In genomic region chr1:93710949-93711591, GRCh38 we compare ENCODE assay signal across 1 cellular context.
A peak's percentile ranks its signal among the peaks of the same experiment; 100 is the strongest.
TF ChIP-seq lines count a peak whose summit lies in the region.

No MANE protein-coding gene starts in this region.

TF ChIP-seq in GM12878, 131 proteins besides CTCF, POLR2A, EP300 and RAD21 (continued from another document and continues in another):
- TF ChIP-seq PRDM15 (CRISPR knock-in tag; IDR thresholded peaks at IDR 0.05) (no peak), POLR2AphosphoS2 (IDR thresholded peaks at IDR 0.05; ENCODE audit: low read depth, low read length) (no peak), MYB (IDR thresholded peaks at IDR 0.05; ENCODE audit: borderline replicate concordance, low read depth, low read length) (no peak), BCLAF1 (IDR thresholded peaks at IDR 0.05) (no peak), ZNF592 (IDR thresholded peaks at IDR 0.05) (no peak), RBBP5 (conservative IDR thresholded peaks at IDR 0.05) (no peak), TCF3 (IDR thresholded peaks at IDR 0.05; ENCODE audit: borderline replicate concordance, insufficient read depth, low read depth, low read length) (no peak), CHD4 (IDR thresholded peaks at IDR 0.05) (no peak), JUND (IDR thresholded peaks at IDR 0.05; ENCODE audit: low read depth, low read length) (no peak), TAF1 (IDR thresholded peaks at IDR 0.05; ENCODE audit: borderline replicate concordance, low read depth, low read length) (no peak), MAX (IDR thresholded peaks at IDR 0.05; ENCODE audit: low read depth, low read length) (peak; percentile 52; the same call in 1 of the 2 replicates), ZBTB4 (CRISPR knock-in tag; IDR thresholded peaks at IDR 0.05) (no peak), RFX5 (IDR thresholded peaks at IDR 0.05; ENCODE audit: low read depth, low read length) (no peak), MEF2A (IDR thresholded peaks at IDR 0.05; ENCODE audit: insufficient read depth, low read depth, low read length) (peak; percentile 50; the same call in 1 of the 2 replicates), CBX3 (IDR thresholded peaks at IDR 0.05; ENCODE audit: borderline replicate concordance, low read depth) (no peak), EGR1 (IDR thresholded peaks at IDR 0.05; ENCODE audit: borderline replicate concordance in 1 of 2, low read depth in 2 of 2, low read length in 2 of 2) (no peak), BACH1 (IDR thresholded peaks at IDR 0.05; ENCODE audit: borderline replicate concordance) (no peak), MEF2B (IDR thresholded peaks at IDR 0.05; ENCODE audit: partially characterized antibody, poor library complexity, severe bottlenecking) (peak; percentile 68), ZSCAN29 (IDR thresholded peaks at IDR 0.05) (no peak), POLR2AphosphoS5 (IDR thresholded peaks at IDR 0.05; ENCODE audit: low read length) (no peak), ZNF24 (IDR thresholded peaks at IDR 0.05) (no peak), BCL11A (IDR thresholded peaks at IDR 0.05; ENCODE audit: low read depth, low read length) (peak; percentile 49; the same call in 1 of the 2 replicates), CREM (IDR thresholded peaks at IDR 0.05; ENCODE audit: low read depth) (no peak), PBX3 (IDR thresholded peaks at IDR 0.05; ENCODE audit: insufficient replicate concordance, low read depth, low read length) (no peak), NR2F1 (conservative IDR thresholded peaks at IDR 0.05) (no peak; the same call in 1 of the 2 replicates), SUZ12 (IDR thresholded peaks at IDR 0.05; ENCODE audit: unreplicated experiment) (no peak), ZNF217 (IDR thresholded peaks at IDR 0.05) (no peak), SREBF1 (IDR thresholded peaks at IDR 0.05; ENCODE audit: low read length) (no peak), BMI1 (IDR thresholded peaks at IDR 0.05; ENCODE audit: borderline replicate concordance) (no peak), NR2C2 (IDR thresholded peaks at IDR 0.05; ENCODE audit: borderline replicate concordance, control insufficient read depth, insufficient read length, low read depth) (no peak), BHLHE40 (IDR thresholded peaks at IDR 0.05; ENCODE audit: borderline replicate concordance in 1 of 2, low read depth in 2 of 2, low read length in 1 of 2) (peak; percentile 16 to 61; a peak in 2 of 4 replicates), RUNX3 (IDR thresholded peaks at IDR 0.05; ENCODE audit: low read length) (0 out of 2 replicates have a peak, but pooled peaks have one; percentile 13), SKIL (IDR thresholded peaks at IDR 0.05; ENCODE audit: low read depth, poor library complexity, severe bottlenecking) (no peak), SMAD1 (IDR thresholded peaks at IDR 0.05; ENCODE audit: low read depth, partially characterized antibody) (no peak), YBX1 (IDR thresholded peaks at IDR 0.05) (no peak), HDAC2 (IDR thresholded peaks at IDR 0.05) (no peak), TCF7 (IDR thresholded peaks at IDR 0.05; ENCODE audit: borderline replicate concordance) (no peak), E2F8 (IDR thresholded peaks at IDR 0.05; ENCODE audit: low read depth, partially characterized antibody) (no peak), ZNF207 (IDR thresholded peaks at IDR 0.05; ENCODE audit: borderline replicate concordance) (no peak), RELA (IDR thresholded peaks at IDR 0.05; ENCODE audit: borderline replicate concordance, partially characterized antibody) (no peak), SUPT20H (IDR thresholded peaks at IDR 0.05; ENCODE audit: borderline replicate concordance, control insufficient read depth, low read depth, low read length) (no peak), SIN3A (IDR thresholded peaks at IDR 0.05; ENCODE audit: low read depth, low read length) (no peak)
